ENCODE assay signal across 8 cellular contexts in genomic region chr22:31107206-31108118, GRCh38. TPM values are rescaled to one million over a fixed set of nuclear protein-coding genes. Genes with fewer than 3 reads are reported as not detected.
DNase-seq lines count a peak whose midpoint lies in the region; ATAC-seq and TF ChIP-seq lines count a peak whose summit lies in the region.

A gene with protein sequence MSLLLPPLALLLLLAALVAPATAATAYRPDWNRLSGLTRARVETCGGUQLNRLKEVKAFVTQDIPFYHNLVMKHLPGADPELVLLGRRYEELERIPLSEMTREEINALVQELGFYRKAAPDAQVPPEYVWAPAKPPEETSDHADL (minus strand): TSS chr22:31107568. CDS start chr22:31107505, 63 bp downstream.

- TF ChIP-seq EP300 in ovary (IDR thresholded peaks at IDR 0.05), result no peak

- H3K27me3 ChIP-seq in Loucy (ENCODE audit: insufficient read depth, low read length, poor library complexity, severe bottlenecking), result no peaks in the 10 kb centered on the region
- no peaks in the 10 kb centered on the region for H3K27me3 ChIP-seq in ovary
- H3K27me3 ChIP-seq in thymus (ENCODE audit: control insufficient read depth, insufficient read depth), result peaks cover 5% of the 10 kb centered on the region

- H2AFZ ChIP-seq in Loucy (ENCODE audit: low read length), result peak within 1 kb of the TSS; percentile 95

- H3K27me3 Mint-ChIP-seq in activated naive CD8-positive, alpha-beta T cell treated with anti-CD3 and anti-CD28 coated beads, Interleukin-2, amount 10 ng/mL, durations not matched to agents 7 days and 5 days, result peaks cover 3% of the 10 kb centered on the region

- no peaks in the 10 kb centered on the region for H3K9me3 Mint-ChIP-seq in activated naive CD8-positive, alpha-beta T cell treated with anti-CD3 and anti-CD28 coated beads, Interleukin-2, amount 10 ng/mL, durations not matched to agents 7 days and 5 days

- peaks cover 3% of the 10 kb centered on the region for H3K4me1 ChIP-seq in Loucy (ENCODE audit: insufficient read depth, low read length, poor library complexity, severe bottlenecking)
- H3K4me1 ChIP-seq in ovary (ENCODE audit: insufficient read depth), result peaks cover 11% of the 10 kb centered on the region
- H3K4me1 ChIP-seq in thymus (ENCODE audit: control insufficient read depth, insufficient read depth, low read length), result peaks cover 5% of the 10 kb centered on the region

- peak within 1 kb of the TSS; percentile 40 for H3K9ac ChIP-seq in Loucy (ENCODE audit: low read depth, low read length, poor library complexity, severe bottlenecking)

- intact Hi-C loops in head of caudate nucleus (cut with DNase I) (loop anchor here (1.0 to 10.0 kb wide), 2 partner anchors 22 to 47 kb away; no protein-coding TSS in a partner anchor), ovary (cut with DNase I) (loop anchor here in 2 of 4 donors (2.0 to 10.0 kb wide), 3 partner anchors 41 to 833 kb away; no protein-coding TSS in a partner anchor)

- peak; percentile 94 for ATAC-seq in activated naive CD8-positive, alpha-beta T cell treated with anti-CD3 and anti-CD28 coated beads, Interleukin-2, amount 10 ng/mL, durations not matched to agents 7 days and 5 days (ENCODE audit: low read depth)

- peak; percentile 95 for TF ChIP-seq POLR2A in ovary (IDR thresholded peaks at IDR 0.05)

- no peaks in the 10 kb centered on the region for H3K9me3 ChIP-seq in Loucy (ENCODE audit: insufficient read depth, low read depth, low read length)
- H3K9me3 ChIP-seq in ovary, result no peaks in the 10 kb centered on the region
- no peaks in the 10 kb centered on the region for H3K9me3 ChIP-seq in thymus (ENCODE audit: control insufficient read depth)

- peak; percentile 98 for DNase-seq in ELF-1 (ENCODE audit: low read depth, low spot score)
- DNase-seq in GOT3 (lab: John Stamatoyannopoulos, UW), result peak; percentile 92
- peak; percentile 95 for DNase-seq in SKM-1 (lab: John Stamatoyannopoulos, UW; ENCODE audit: unreplicated experiment)
- DNase-seq in activated naive CD8-positive, alpha-beta T cell treated with anti-CD3 and anti-CD28 coated beads, Interleukin-2, amount 10 ng/mL, durations not matched to agents 7 days and 5 days, result peak; percentile 89
- peak; percentile 81 to 96 (median 92) for DNase-seq in head of caudate nucleus
- DNase-seq in ovary, result peak; percentile 97 to 98 (median 98)

- peaks cover 8% of the 10 kb centered on the region for H3K4me1 Mint-ChIP-seq in activated naive CD8-positive, alpha-beta T cell treated with anti-CD3 and anti-CD28 coated beads, Interleukin-2, amount 10 ng/mL, durations not matched to agents 7 days and 5 days

- WGBS in ovary, 3 donors, result 0 to 1% (median 0%) methylated on average over 43 to 70 of the region's 70 CpGs
- WGBS in thymus, result 7% methylated on average over 70 of the region's 70 CpGs

- POLR2A ChIA-PET in activated naive CD8-positive, alpha-beta T cell treated with anti-CD3 and anti-CD28 coated beads, Interleukin-2, amount 10 ng/mL, durations not matched to agents 7 days and 5 days (lab: Charles Lee), result interaction anchor here (0.6 to 1.0 kb wide), 4 partner anchors 27 to 105 kb away, joined by 3 to 5 read pairs (median 4); partner anchors contain the start of genes LIMK2 and SMTN

- peak within 1 kb of the TSS; percentile 71 for H3K4me3 ChIP-seq in Loucy (ENCODE audit: low read length, poor library complexity, severe bottlenecking)
- peak within 1 kb of the TSS; percentile 84 for H3K4me3 ChIP-seq in ovary
- H3K4me3 ChIP-seq in thymus (ENCODE audit: low read length), result peak within 1 kb of the TSS; percentile 49

- H3K36me3 Mint-ChIP-seq in activated naive CD8-positive, alpha-beta T cell treated with anti-CD3 and anti-CD28 coated beads, Interleukin-2, amount 10 ng/mL, durations not matched to agents 7 days and 5 days, result no peaks in the 10 kb centered on the region

- peak within 1 kb of the TSS; percentile 96 for H3K4me3 Mint-ChIP-seq in activated naive CD8-positive, alpha-beta T cell treated with anti-CD3 and anti-CD28 coated beads, Interleukin-2, amount 10 ng/mL, durations not matched to agents 7 days and 5 days

- H3K9me2 ChIP-seq in Loucy (replicated peaks; ENCODE audit: low read depth, low read length), result no peaks in the 10 kb centered on the region

- TF ChIP-seq CTCF in Loucy (conservative IDR thresholded peaks at IDR 0.05; ENCODE audit: low read length) (peak; percentile 95), ovary (IDR thresholded peaks at IDR 0.05) (peak; percentile 91 to 97 (median 92))

- no peaks in the 10 kb centered on the region for H4K20me1 ChIP-seq in Loucy (ENCODE audit: insufficient read depth, low read length, poor library complexity, severe bottlenecking)

- peak within 1 kb of the TSS; percentile 63 for H3K27ac Mint-ChIP-seq in activated naive CD8-positive, alpha-beta T cell treated with anti-CD3 and anti-CD28 coated beads, Interleukin-2, amount 10 ng/mL, durations not matched to agents 7 days and 5 days

- H3K4me2 ChIP-seq in Loucy (ENCODE audit: low read depth, low read length, poor library complexity, severe bottlenecking), result peak within 1 kb of the TSS; percentile 83

- no peaks in the 10 kb centered on the region for H3K79me2 ChIP-seq in Loucy (ENCODE audit: insufficient read depth, low read length)

- peak within 1 kb of the TSS; percentile 84 to 95 for H3K27ac ChIP-seq in ovary
- H3K27ac ChIP-seq in thymus (ENCODE audit: low read depth), result peak within 1 kb of the TSS; percentile 86

- H3F3A ChIP-seq in Loucy (ENCODE audit: low read depth), result no peaks in the 10 kb centered on the region

- no peaks in the 10 kb centered on the region for H3K36me3 ChIP-seq in Loucy (ENCODE audit: insufficient read depth, low read length)
- H3K36me3 ChIP-seq in ovary, result no peaks in the 10 kb centered on the region
- no peaks in the 10 kb centered on the region for H3K36me3 ChIP-seq in thymus (ENCODE audit: control insufficient read depth, insufficient read depth)

RNA-seq across cellular contexts. Expression of the gene that starts here (rescaled TPM):
- 10 to 100 TPM; 17.3 to 24.6 TPM for total RNA-seq in activated naive CD8-positive, alpha-beta T cell treated with anti-CD3 and anti-CD28 coated beads, Interleukin-2, amount 10 ng/mL, durations not matched to agents 7 days and 5 days
- 100 to 1,000 TPM; 229 to 678 (median 306) TPM for total RNA-seq in ovary
- polyA plus RNA-seq in ovary (100 to 1,000 TPM in 1 of 2 donors, 10 to 100 TPM in 1; 25.7 to 433 TPM), thymus (122 TPM)

Comparison
In these comparisons a context has a peak if more than half of its experiments do, and no peak if none do; other contexts are left out.
1. Peak in every context shown above with its lines: DNase-seq, ATAC-seq, H3K4me3 ChIP-seq and H3K27ac ChIP-seq.
2. RNA of the gene that starts here (total RNA-seq): 229 to 678 TPM in ovary; 17.3 to 24.6 TPM in activated naive CD8-positive, alpha-beta T cell treated with anti-CD3 and anti-CD28 coated beads, Interleukin-2, amount 10 ng/mL, durations not matched to agents 7 days and 5 days; every median in the first group is over 4 times any median in the second.